Comparison of ENCODE assay signal across 20 cellular contexts in the genomic region with DNA sequence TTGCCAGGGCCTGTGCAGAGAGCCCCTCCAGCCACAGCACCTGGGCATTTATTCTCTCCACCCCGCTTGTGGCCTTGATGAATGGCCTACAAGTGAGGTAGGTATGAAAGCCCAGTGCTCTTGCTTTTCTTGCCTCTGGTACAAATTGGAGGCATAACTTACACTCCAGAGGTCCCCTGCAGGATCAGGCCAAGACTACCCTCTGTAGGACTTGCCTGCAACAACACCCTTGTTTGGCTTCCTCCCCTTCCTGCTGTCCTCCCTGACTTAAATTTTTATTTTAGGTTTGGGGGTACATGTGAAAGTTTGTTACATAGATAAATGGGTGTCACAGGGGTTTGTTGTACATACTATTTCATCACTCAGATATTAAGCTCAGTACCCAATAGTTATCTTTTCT.
DNase-seq lines count a peak whose midpoint lies in the region; ATAC-seq and TF ChIP-seq lines count a peak whose summit lies in the region.
"Had no signal": no experiment of that assay in that cellular context is flagged by ENCODE, and none has a peak within 500 bp of the region (broad histone marks: within the 10 kb centered on the region; RNA-seq: fewer than 3 reads in every experiment).

No MANE protein-coding gene starts in this region.

- in situ Hi-C loops in Panc1 (cut with HindIII; ENCODE audit: low pct_unique_long_range_greater_than_20kb, low sequenced_read_pairs), result no loop called here

- intact Hi-C loops in A673 (cut with micrococcal nuclease; ENCODE audit: unreplicated experiment) (no loop called here), Panc1 (cut with micrococcal nuclease; ENCODE audit: unreplicated experiment) (no loop called here), left lung (cut with DNase I) (no loop called here)

- H3K4me1 ChIP-seq in A673 (ENCODE audit: insufficient read depth, low read length, poor library complexity, severe bottlenecking) (peaks cover 7% of the 10 kb centered on the region), Panc1 (ENCODE audit: control insufficient read depth, insufficient read depth, low read length) (no peaks in the 10 kb centered on the region), left lung (peaks cover 0 to 3% of the 10 kb centered on the region in 2 donors)

- BruUV-seq in A673 (replicated peaks; lab: Mats Ljungman, UMichigan) (no TSS peak), Panc1 (replicated peaks; lab: Mats Ljungman, UMichigan) (no TSS peak)

- no peaks in the 10 kb centered on the region for H3K9me3 ChIP-seq in A673 (ENCODE audit: low read depth, low read length, poor library complexity, severe bottlenecking)
- peaks cover 3% of the 10 kb centered on the region; the same call in 1 of the 2 replicates for H3K9me3 ChIP-seq in Panc1 (ENCODE audit: control insufficient read depth, insufficient read depth, low read depth, low read length)
- no peaks in the 10 kb centered on the region for H3K9me3 ChIP-seq in left lung

- POLR2A ChIA-PET in A673 (lab: Charles Lee; ENCODE audit: low non-redundant PET), result no interaction called here
- POLR2A ChIA-PET in Panc1 (lab: Charles Lee), result no interaction called here

- 0 out of 2 replicates have a peak, but pooled peaks have one; percentile 21 for TF ChIP-seq CTCF in A673 (conservative IDR thresholded peaks at IDR 0.05; ENCODE audit: low read depth, low read length)
- peak; percentile 16; the same call in 1 of the 3 replicates for TF ChIP-seq CTCF in GM12872 (IDR thresholded peaks at IDR 0.05; ENCODE audit: insufficient read depth, low read depth, low read length)
- TF ChIP-seq CTCF in Panc1 (IDR thresholded peaks at IDR 0.05), result peak; percentile 22; the same call in 1 of the 2 replicates
- TF ChIP-seq CTCF in fibroblast of mammary gland (conservative IDR thresholded peaks at IDR 0.05; ENCODE audit: control insufficient read depth, insufficient read depth, low read depth, low read length), result peak; percentile 5
- TF ChIP-seq CTCF in left lung (IDR thresholded peaks at IDR 0.05), result no peak

- H3K27me3 ChIP-seq in A673 (replicated peaks; ENCODE audit: insufficient read depth, low read depth, low read length, poor library complexity) (no peaks in the 10 kb centered on the region), Panc1 (ENCODE audit: control insufficient read depth, insufficient read depth, low read length) (no peaks in the 10 kb centered on the region), left lung (no peaks in the 10 kb centered on the region)

- ATAC-seq in Panc1 (peak; percentile 68; the same call in 1 of the 2 replicates), left lung (no peak)
- ATAC-seq: CD8-positive, alpha-beta T cell; right cardiac atrium had no signal

- CTCF ChIA-PET in A673 (lab: Charles Lee) (no interaction called here), Panc1 (lab: Charles Lee) (interaction anchor here (0.6 kb wide), 1 partner anchor 250 kb away, joined by 3 read pairs; no protein-coding TSS in a partner anchor)

- no peak overlapping the region for H3K4me3 ChIP-seq in A673 (ENCODE audit: low read depth, low read length, poor library complexity, severe bottlenecking)
- no peak overlapping the region for H3K4me3 ChIP-seq in Panc1 (ENCODE audit: low read depth in 2 of 2, low read length in 2 of 2)
- H3K4me3 ChIP-seq in fibroblast of mammary gland (ENCODE audit: control insufficient read depth, low read depth, low read length), result no peak overlapping the region
- no peak overlapping the region for H3K4me3 ChIP-seq in left lung
- H3K4me3 ChIP-seq: dorsolateral prefrontal cortex had no signal

- no peaks in the 10 kb centered on the region for H3K36me3 ChIP-seq in A673 (ENCODE audit: insufficient read depth, low read length, poor library complexity, severe bottlenecking)
- H3K36me3 ChIP-seq in Panc1 (ENCODE audit: control insufficient read depth, insufficient read depth, low read length), result no peaks in the 10 kb centered on the region
- no peaks in the 10 kb centered on the region for H3K36me3 ChIP-seq in left lung
- H3K36me3 ChIP-seq: WERI-Rb-1 had no signal

- DNase-seq in A673 (ENCODE audit: low spot score) (no peak), Panc1 (ENCODE audit: low read depth, low spot score) (no peak), fibroblast of mammary gland (ENCODE audit: low read depth) (no peak), NCI-H1436 (lab: John Stamatoyannopoulos, UW) (no peak), left lung (no peak)
- DNase-seq in activated CD8-positive, alpha-beta memory T cell treated with anti-CD3 and anti-CD28 coated beads, Interleukin-2, amount 50 U/mL, for 48 hours, result no peak
- no peak for DNase-seq in stimulated activated CD4-positive, alpha-beta T cell treated with anti-CD3 and anti-CD28 coated beads, Interleukin-4, amount 100 ng/mL, for 4 hours
- DNase-seq: ACHN; activated CD4-positive, alpha-beta memory T cell treated with anti-CD3 and anti-CD28 coated beads, Interleukin-2, amount 10 ng/mL, durations not matched to agents 7 days and 5 days; activated naive CD4-positive, alpha-beta T cell treated with Interleukin-2 at 50 U/mL for 16 hours; amygdala; dorsolateral prefrontal cortex; MM.1S; NCI-H1930; right cardiac atrium; substantia nigra; T-helper 2 cell; WERI-Rb-1 had no signal

- no peak overlapping the region for H3K27ac ChIP-seq in A673 (ENCODE audit: low read depth, low read length, poor library complexity, severe bottlenecking)
- H3K27ac ChIP-seq in Panc1 (ENCODE audit: low read length), result no peak overlapping the region
- no peak overlapping the region for H3K27ac ChIP-seq in left lung
- H3K27ac ChIP-seq: dorsolateral prefrontal cortex, WERI-Rb-1 had no signal

Comparison
In these comparisons a context has a peak if more than half of its experiments do, and no peak if none do; other contexts are left out.
1. CTCF ChIP-seq: peak in A673 (single experiment), GM12872 (single experiment), Panc1 (single experiment) and fibroblast of mammary gland (single experiment); none in left lung (0 of 2).